8 cellular contexts compared by ENCODE assay signal in the genomic region with DNA sequence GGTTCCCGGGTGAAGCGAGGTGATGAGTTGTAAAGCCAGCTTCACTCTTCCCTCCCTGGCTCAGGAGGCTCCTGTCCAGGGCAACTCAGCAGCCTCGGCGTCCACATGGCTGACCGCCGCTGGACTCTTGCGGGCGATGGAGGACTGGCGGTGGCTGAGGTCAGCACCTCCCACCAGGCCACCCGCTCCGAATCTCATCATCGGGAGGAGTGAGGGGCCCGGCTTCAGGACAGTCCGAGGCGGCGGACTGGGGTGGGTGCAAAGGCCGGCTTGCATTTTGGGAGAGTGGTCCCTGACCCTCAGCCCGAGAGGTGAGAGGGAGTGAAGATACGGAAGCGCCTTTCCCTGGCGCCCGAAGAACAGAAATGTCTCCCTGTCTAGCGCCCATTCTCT. TPM values are rescaled to one million over a fixed set of nuclear protein-coding genes. Genes with fewer than 3 reads are reported as not detected.
DNase-seq lines count a peak whose midpoint lies in the region; ATAC-seq, FAIRE-seq and TF ChIP-seq lines count a peak whose summit lies in the region.

No MANE protein-coding gene starts in this region.

- ATAC-seq in left lobe of liver (peak; percentile 33), HG03280 (IDR thresholded peaks at IDR 0.05; ENCODE audit: unreplicated experiment) (no peak)

- intact Hi-C loops in MCF 10A (cut with micrococcal nuclease), result no loop called here
- intact Hi-C loops in thyroid gland (cut with DNase I), result no loop called here

- H3K27me3 ChIP-seq in thyroid gland, result no peaks in the 10 kb centered on the region

- peak overlapping the region; percentile 62 to 84 (median 72) for H3K4me3 ChIP-seq in thyroid gland (replicated peaks in 1 of 3)

- no peaks in the 10 kb centered on the region for H3K27me3 Mint-ChIP-seq in T-helper 2 cell treated with Interferon-gamma antibody and Interleukin-4, amounts not matched to agents 5 μg/mL and 100 μg/mL, for 36 hours (ENCODE audit: low read depth)
- no peaks in the 10 kb centered on the region for H3K27me3 Mint-ChIP-seq in MCF 10A (ENCODE audit: insufficient read depth, unreplicated experiment)

- no peaks in the 10 kb centered on the region for H3K36me3 ChIP-seq in thyroid gland

- no peaks in the 10 kb centered on the region for H3K9me3 Mint-ChIP-seq in T-helper 2 cell treated with Interferon-gamma antibody and Interleukin-4, amounts not matched to agents 5 μg/mL and 100 μg/mL, for 36 hours
- no peaks in the 10 kb centered on the region for H3K9me3 Mint-ChIP-seq in MCF 10A (ENCODE audit: unreplicated experiment)

- peak overlapping the region; percentile 92 to 97 (median 96) for H3K27ac ChIP-seq in thyroid gland

- H3K4me1 ChIP-seq in thyroid gland, result peaks cover 11% of the 10 kb centered on the region in 2 donors

- no TSS peak for BruUV-seq in MCF 10A (replicated peaks; lab: Mats Ljungman, UMichigan)

- CTCF ChIA-PET in MCF 10A (lab: Yijun Ruan, JAX), result interaction anchor here (1.0 kb wide), 1 partner anchor 10 kb away, joined by 3 read pairs; no protein-coding TSS in a partner anchor

- H3K27ac Mint-ChIP-seq in T-helper 2 cell treated with Interferon-gamma antibody and Interleukin-4, amounts not matched to agents 5 μg/mL and 100 μg/mL, for 36 hours, result peak overlapping the region; percentile 99
- peak overlapping the region; percentile 86 for H3K27ac Mint-ChIP-seq in MCF 10A (ENCODE audit: low read depth, unreplicated experiment)

- DNase-seq in T-helper 2 cell treated with Interferon-gamma antibody and Interleukin-4, amounts not matched to agents 5 μg/mL and 100 μg/mL, for 36 hours (ENCODE audit: low spot score), result no peak
- no peak for DNase-seq in T-helper 2 cell
- peak; percentile 23 for DNase-seq in HuH-7 (ENCODE audit: low spot score)
- DNase-seq in MCF 10A (ENCODE audit: unreplicated experiment), result peak; percentile 15
- peak; percentile 55 for DNase-seq in left lobe of liver (ENCODE audit: low spot score)
- DNase-seq in thyroid gland, result no peak
- no peak for DNase-seq in GM19239 (ENCODE audit: insufficient read length, low spot score)

- POLR2A ChIA-PET in MCF 10A (lab: Yijun Ruan, JAX), result interaction anchor here (0.6 to 2.8 kb wide), 20 partner anchors 10 to 756 kb away, joined by 3 to 20 read pairs (median 4); partner anchors contain the start of genes ANAPC16, DDIT4 and NUDT13

- H3K4me1 Mint-ChIP-seq in T-helper 2 cell treated with Interferon-gamma antibody and Interleukin-4, amounts not matched to agents 5 μg/mL and 100 μg/mL, for 36 hours (ENCODE audit: low read depth), result peaks cover 30% of the 10 kb centered on the region
- peaks cover 39% of the 10 kb centered on the region for H3K4me1 Mint-ChIP-seq in MCF 10A (ENCODE audit: insufficient read depth, unreplicated experiment)

- no peaks in the 10 kb centered on the region for H3K9me3 ChIP-seq in thyroid gland

- peak overlapping the region; percentile 99 for H3K4me3 Mint-ChIP-seq in T-helper 2 cell treated with Interferon-gamma antibody and Interleukin-4, amounts not matched to agents 5 μg/mL and 100 μg/mL, for 36 hours
- peak overlapping the region; percentile 80 for H3K4me3 Mint-ChIP-seq in MCF 10A (ENCODE audit: unreplicated experiment)

- no peak for TF ChIP-seq POLR2A in thyroid gland (IDR thresholded peaks at IDR 0.05)

- no peak for FAIRE-seq in GM19239 (lab: Jason Lieb, UNC)

- TF ChIP-seq CTCF in MCF 10A (IDR thresholded peaks at IDR 0.05; ENCODE audit: unreplicated experiment) (no peak), thyroid gland (IDR thresholded peaks at IDR 0.05) (no peak)

- H3K36me3 Mint-ChIP-seq in T-helper 2 cell treated with Interferon-gamma antibody and Interleukin-4, amounts not matched to agents 5 μg/mL and 100 μg/mL, for 36 hours (ENCODE audit: low read depth), result peaks cover 17% of the 10 kb centered on the region
- H3K36me3 Mint-ChIP-seq in MCF 10A (ENCODE audit: insufficient read depth, unreplicated experiment), result peaks cover 12% of the 10 kb centered on the region

- WGBS in thyroid gland, 2 donors, result 0% methylated on average over 18 to 23 of the region's 23 CpGs

RNA-seq across cellular contexts. Expression of gene DNAJB12, which starts 0.8 kb away (rescaled TPM):
- total RNA-seq in MCF 10A (2022), result 64.7 and 68.1 TPM in 2 replicates
- 20.4 TPM for total RNA-seq in left lobe of liver
- 10 to 100 TPM; 31.6 to 49.7 (median 44.1) TPM for total RNA-seq in thyroid gland

Comparison
In these comparisons a context has a peak if more than half of its experiments do, and no peak if none do; other contexts are left out.
1. DNase-seq: peak in HuH-7 (single experiment), MCF 10A (single experiment) and left lobe of liver (single experiment); none in T-helper 2 cell treated with Interferon-gamma antibody and Interleukin-4, amounts not matched to agents 5 μg/mL and 100 μg/mL, for 36 hours (single experiment), T-helper 2 cell (0 of 5), thyroid gland (0 of 2) and GM19239 (single experiment).